ENCODE assay signal across 8 cellular contexts in the genomic region with DNA sequence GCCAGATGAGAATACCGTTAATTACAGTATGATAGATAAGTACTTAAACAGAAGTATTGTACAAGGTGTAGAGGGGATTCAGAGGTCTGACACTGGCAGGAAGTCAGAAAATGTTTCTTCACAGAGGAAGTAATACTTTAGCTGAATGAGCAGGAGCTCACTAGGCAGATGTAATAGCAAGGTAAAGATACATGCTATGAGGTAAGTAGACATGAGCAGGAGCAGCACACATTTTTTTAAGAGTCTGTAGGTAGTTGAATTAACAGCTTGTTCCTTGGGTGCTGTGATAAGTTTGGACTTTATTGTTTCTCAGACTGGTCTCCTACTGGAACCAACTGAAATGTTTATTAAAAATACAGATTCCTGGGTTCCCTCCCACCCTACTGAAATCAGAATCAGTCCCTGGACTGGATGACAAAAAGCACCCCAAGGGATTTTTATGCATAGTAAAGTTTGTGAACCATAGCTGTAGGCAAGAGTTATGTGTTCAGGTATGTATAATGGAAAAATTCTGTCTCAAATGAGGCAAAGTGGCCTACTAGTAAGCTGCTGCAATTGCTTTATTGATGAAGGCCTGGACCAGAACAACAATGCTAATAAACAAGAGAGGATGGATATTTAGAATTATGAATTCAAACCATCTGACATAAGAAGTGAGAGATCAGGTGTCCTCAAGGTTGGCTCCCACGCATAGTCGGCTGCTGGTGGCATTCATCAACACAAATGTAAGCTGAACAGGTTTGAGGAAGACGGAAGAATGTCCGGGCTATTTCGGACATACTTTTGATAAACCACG. TPM values are rescaled to one million over a fixed set of nuclear protein-coding genes. Genes with fewer than 3 reads are reported as not detected.
A peak's percentile ranks its signal among the peaks of the same experiment; 100 is the strongest.
DNase-seq lines count a peak whose midpoint lies in the region; ATAC-seq, FAIRE-seq and TF ChIP-seq lines count a peak whose summit lies in the region.

No MANE protein-coding gene starts in this region.

- peaks cover 9% of the 10 kb centered on the region; the same call in 1 of the 2 replicates for H3K79me2 ChIP-seq in GM23338 (replicated peaks; ENCODE audit: insufficient read depth)

- H3K4me3 Mint-ChIP-seq in GM23338 = peak overlapping the region; percentile 94
- H3K4me3 Mint-ChIP-seq in activated CD4-positive, alpha-beta memory T cell treated with anti-CD3 and anti-CD28 coated beads, Interleukin-2, amount 10 ng/mL, durations not matched to agents 7 days and 5 days = peak overlapping the region; percentile 93

- peaks cover 8% of the 10 kb centered on the region for H3K4me1 Mint-ChIP-seq in GM23338
- peaks cover 69% of the 10 kb centered on the region for H3K4me1 Mint-ChIP-seq in activated CD4-positive, alpha-beta memory T cell treated with anti-CD3 and anti-CD28 coated beads, Interleukin-2, amount 10 ng/mL, durations not matched to agents 7 days and 5 days

- H3K9me2 ChIP-seq in GM23338 (ENCODE audit: insufficient read depth) = no peaks in the 10 kb centered on the region

- WGBS in A549 (ENCODE audit: missing lambda C conversion rate) = 48% methylated on average over 7 of the region's 7 CpGs
- 4 to 12% (median 4%) methylated on average over 7 of the region's 7 CpGs for WGBS in small intestine, 3 donors

- no peak for ATAC-seq in A549
- no peak for ATAC-seq in GM23338
- ATAC-seq in HG02588 (IDR thresholded peaks at IDR 0.05; ENCODE audit: unreplicated experiment) = no peak

- DNase-seq in A549 (ENCODE audit: low read depth in 1 of 2, low spot score in 1 of 2) (no peak), GM23338 (ENCODE audit: low spot score) (no peak), glomerular visceral epithelial cell (ENCODE audit: extremely low spot score) (peak; percentile 17), small intestine (no peak), NCI-H345 (lab: John Stamatoyannopoulos, UW) (no peak), NCI-H524 treated with DMSO at 0.1 percent for 48 hours (lab: John Stamatoyannopoulos, UW) (no peak)
- DNase-seq in activated CD4-positive, alpha-beta memory T cell treated with anti-CD3 and anti-CD28 coated beads, Interleukin-2, amount 10 ng/mL, durations not matched to agents 7 days and 5 days = no peak

- H2AFZ ChIP-seq in GM23338 = peak overlapping the region; percentile 98

- H3K36me3 Mint-ChIP-seq in GM23338 (ENCODE audit: low read depth) = peaks cover 13% of the 10 kb centered on the region
- H3K36me3 Mint-ChIP-seq in activated CD4-positive, alpha-beta memory T cell treated with anti-CD3 and anti-CD28 coated beads, Interleukin-2, amount 10 ng/mL, durations not matched to agents 7 days and 5 days (ENCODE audit: low read depth) = peaks cover 63% of the 10 kb centered on the region

- POLR2A ChIA-PET in A549 (lab: Yijun Ruan, JAX) = interaction anchor here (3.5 kb wide), 1 partner anchor 26 kb away, joined by 32 read pairs; the partner anchor contains the start of gene HIPK1
- POLR2A ChIA-PET in activated CD4-positive, alpha-beta memory T cell treated with anti-CD3 and anti-CD28 coated beads, Interleukin-2, amount 10 ng/mL, durations not matched to agents 7 days and 5 days (lab: Charles Lee) = interaction anchor here (0.7 to 9.3 kb wide), 24 partner anchors 9 to 144 kb away, joined by 3 to 268 read pairs (median 7); partner anchors contain the start of genes BCL2L15, HIPK1, PHTF1 and RSBN1

- no peak for TF ChIP-seq POLR2A in A549 (IDR thresholded peaks at IDR 0.05; ENCODE audit: low read length)

- H3K9me3 Mint-ChIP-seq in GM23338 = no peaks in the 10 kb centered on the region
- H3K9me3 Mint-ChIP-seq in activated CD4-positive, alpha-beta memory T cell treated with anti-CD3 and anti-CD28 coated beads, Interleukin-2, amount 10 ng/mL, durations not matched to agents 7 days and 5 days = no peaks in the 10 kb centered on the region

- CTCF ChIA-PET in A549 (lab: Yijun Ruan, JAX) = interaction anchor here (0.7 to 3.0 kb wide), 9 partner anchors 17 to 830 kb away, joined by 3 to 11 read pairs (median 3); partner anchors contain the start of genes BCL2L15, HIPK1 and LRIG2
- CTCF ChIA-PET in activated CD4-positive, alpha-beta memory T cell treated with anti-CD3 and anti-CD28 coated beads, Interleukin-2, amount 10 ng/mL, durations not matched to agents 7 days and 5 days (lab: Charles Lee) = interaction anchor here (0.7 to 6.0 kb wide), 20 partner anchors 10 to 379 kb away, joined by 3 to 90 read pairs (median 4); partner anchors contain the start of gene HIPK1

- peaks cover 9% of the 10 kb centered on the region; the same call in 1 of the 3 replicates for H3K4me1 ChIP-seq in A549
- H3K4me1 ChIP-seq in GM23338 (ENCODE audit: insufficient read depth) = peaks cover 9% of the 10 kb centered on the region; the same call in 1 of the 2 replicates
- peaks cover 17 to 34% of the 10 kb centered on the region in 2 donors for H3K4me1 ChIP-seq in small intestine (ENCODE audit: control insufficient read depth in 2 of 2, insufficient read depth in 1 of 2, low read depth in 1 of 2, low read length in 1 of 2)

- no peak for TF ChIP-seq EP300 in A549 (IDR thresholded peaks at IDR 0.05)

- H3K36me3 ChIP-seq in GM23338 (ENCODE audit: insufficient read depth) (peaks cover 2% of the 10 kb centered on the region; the same call in 1 of the 2 replicates), small intestine (ENCODE audit: control insufficient read depth in 2 of 2, insufficient read depth in 2 of 2, low read length in 2 of 2) (peaks cover 0 to 10% of the 10 kb centered on the region in 2 donors)

- peak overlapping the region; percentile 95 for H3K4me2 ChIP-seq in A549
- H3K4me2 ChIP-seq in GM23338 = peak overlapping the region; percentile 83

- H3K27me3 ChIP-seq in GM23338 (ENCODE audit: insufficient read depth) (no peaks in the 10 kb centered on the region), small intestine (ENCODE audit: control insufficient read depth in 2 of 2, insufficient read depth in 2 of 2, low read length in 2 of 2) (no peaks in the 10 kb centered on the region)

- TF ChIP-seq RAD21 in A549 (conservative IDR thresholded peaks at IDR 0.05 in 1 of 2, IDR thresholded peaks at IDR 0.05 in 1 of 2) = no peak

- H3K4me3 ChIP-seq in A549 = peak overlapping the region; percentile 77
- peak overlapping the region; percentile 85 for H3K4me3 ChIP-seq in GM23338
- H3K4me3 ChIP-seq in small intestine (ENCODE audit: low read depth in 1 of 2, low read length in 2 of 2) = peak overlapping the region; percentile 29 to 80

- H3K27me3 Mint-ChIP-seq in GM23338 (ENCODE audit: insufficient read depth, low read depth, poor library complexity) = peaks cover 8% of the 10 kb centered on the region
- H3K27me3 Mint-ChIP-seq in activated CD4-positive, alpha-beta memory T cell treated with anti-CD3 and anti-CD28 coated beads, Interleukin-2, amount 10 ng/mL, durations not matched to agents 7 days and 5 days = no peaks in the 10 kb centered on the region

- FAIRE-seq in A549 (lab: Jason Lieb, UNC) (no peak), small intestine (lab: Jason Lieb, UNC) (no peak)

- H3K27ac ChIP-seq in A549 (peak overlapping the region; percentile 83 to 92), GM23338 (ENCODE audit: low read depth) (peak overlapping the region; percentile 86), small intestine (ENCODE audit: low read depth in 1 of 2, low read length in 1 of 2) (peak overlapping the region; percentile 86 to 91)

- H3K9me3 ChIP-seq in A549 (no peaks in the 10 kb centered on the region), small intestine (ENCODE audit: control insufficient read depth, low read depth) (no peaks in the 10 kb centered on the region)

- no peak overlapping the region; the same call in 1 of the 2 replicates for H3K27ac Mint-ChIP-seq in GM23338
- peak overlapping the region; percentile 89 for H3K27ac Mint-ChIP-seq in activated CD4-positive, alpha-beta memory T cell treated with anti-CD3 and anti-CD28 coated beads, Interleukin-2, amount 10 ng/mL, durations not matched to agents 7 days and 5 days

- H3F3A ChIP-seq in GM23338 (replicated peaks; ENCODE audit: low read depth) = peaks cover 15% of the 10 kb centered on the region

- no peaks in the 10 kb centered on the region for H4K20me1 ChIP-seq in GM23338 (replicated peaks; ENCODE audit: insufficient read depth)

- TF ChIP-seq CTCF in A549 (IDR thresholded peaks at IDR 0.05) (no peak), GM23338 (conservative IDR thresholded peaks at IDR 0.05; ENCODE audit: low read depth in 2 of 2) (no peak)

RNA-seq across cellular contexts. Expression of gene AP4B1, which starts 0.9 kb away (rescaled TPM):
- polyA plus RNA-seq in A549 (2011; rRNA removed) (11.9 and 12.0 TPM in 2 replicates), A549 (2017; fragmentation: RNase III; extraction: RNeasy Plus Mini Kit Qiagen cat#74134 plus additional on column Dnase treatment) (9.2 to 9.4 TPM (median 9.2 TPM) in 3 replicates), GM23338 (2016; fragmentation: Nextera tagmentation; extraction: Ambion mirVana) (4.4 and 7.5 TPM in 2 replicates), small intestine (10 to 100 TPM; 12.4 to 15.4 (median 14.5) TPM)
- polyA plus RNA-seq in A549 (2012; cell fraction: cytosol; rRNA removed) = 5.3 and 5.6 TPM in 2 replicates
- polyA plus RNA-seq in A549 (2012; cell fraction: nucleus; rRNA removed) = 8.3 and 12.4 TPM in 2 replicates
- 13.3 and 13.9 TPM in 2 replicates for polyA minus RNA-seq in A549 (2011; rRNA and poly(A)+ RNA removed)
- 12.7 and 13.4 TPM in 2 replicates for total RNA-seq in GM23338 (2014; rRNA removed; shearing (Covaris generic))
- total RNA-seq in activated CD4-positive, alpha-beta memory T cell treated with anti-CD3 and anti-CD28 coated beads, Interleukin-2, amount 10 ng/mL, durations not matched to agents 7 days and 5 days = 10 to 100 TPM; 53.7 to 56.7 TPM

RNA-seq across cellular contexts. Expression of gene DCLRE1B, which starts 1.4 kb away (rescaled TPM):
- polyA plus RNA-seq in A549 (2011; rRNA removed) = 4.8 and 6.3 TPM in 2 replicates
- polyA plus RNA-seq in A549 (2012; cell fraction: cytosol; rRNA removed) = 3.8 and 5.1 TPM in 2 replicates
- 2.6 TPM in 2 replicates for polyA plus RNA-seq in A549 (2012; cell fraction: nucleus; rRNA removed)
- 5.5 to 6.4 TPM (median 5.7 TPM) in 3 replicates for polyA plus RNA-seq in A549 (2017; fragmentation: RNase III; extraction: RNeasy Plus Mini Kit Qiagen cat#74134 plus additional on column Dnase treatment)
- polyA minus RNA-seq in A549 (2011; rRNA and poly(A)+ RNA removed) = 5.5 and 6.7 TPM in 2 replicates
- total RNA-seq in GM23338 (2014; rRNA removed; shearing (Covaris generic)) = 8.7 and 9.7 TPM in 2 replicates
- 6.3 and 6.9 TPM in 2 replicates for polyA plus RNA-seq in GM23338 (2016; fragmentation: Nextera tagmentation; extraction: Ambion mirVana)
- 10 to 100 TPM; 13.2 to 14.4 TPM for total RNA-seq in activated CD4-positive, alpha-beta memory T cell treated with anti-CD3 and anti-CD28 coated beads, Interleukin-2, amount 10 ng/mL, durations not matched to agents 7 days and 5 days
- 1 to 10 TPM in 2 of 3 donors, under 1 TPM in 1; 0.45 to 5.4 (median 1.1) TPM for polyA plus RNA-seq in small intestine

RNA-seq across cellular contexts. Expression of gene BCL2L15, which starts 16.3 kb away (rescaled TPM):
- polyA plus RNA-seq in A549 (2011; rRNA removed) (2.3 and 3.1 TPM in 2 replicates), A549 (2017; fragmentation: RNase III; extraction: RNeasy Plus Mini Kit Qiagen cat#74134 plus additional on column Dnase treatment) (0.79 to 2.1 TPM (median 0.87 TPM) in 3 replicates), GM23338 (2016; fragmentation: Nextera tagmentation; extraction: Ambion mirVana) (0.40 TPM in 1 of 2 replicates, not detected in the other), small intestine (100 to 1,000 TPM in 2 of 3 donors, 10 to 100 TPM in 1; 79.1 to 214 (median 186) TPM)
- polyA plus RNA-seq in A549 (2012; cell fraction: cytosol; rRNA removed) = 0.15 and 1.5 TPM in 2 replicates
- polyA plus RNA-seq in A549 (2012; cell fraction: nucleus; rRNA removed) = 0.23 and 9.0 TPM in 2 replicates
- polyA minus RNA-seq in A549 (2011; rRNA and poly(A)+ RNA removed) = 1.0 and 2.4 TPM in 2 replicates
- total RNA-seq in GM23338 (2014; rRNA removed; shearing (Covaris generic)) = 0.78 TPM in 1 of 2 replicates, not detected in the other
- 1 to 10 TPM; 1.6 to 2.9 TPM for total RNA-seq in activated CD4-positive, alpha-beta memory T cell treated with anti-CD3 and anti-CD28 coated beads, Interleukin-2, amount 10 ng/mL, durations not matched to agents 7 days and 5 days

RNA-seq across cellular contexts. Expression of gene HIPK1, which starts 25.4 kb away (rescaled TPM):
- polyA plus RNA-seq in A549 (2011; rRNA removed) = 27.4 and 35.9 TPM in 2 replicates
- polyA plus RNA-seq in A549 (2012; cell fraction: cytosol; rRNA removed) = 9.2 and 13.5 TPM in 2 replicates
- 13.4 and 14.3 TPM in 2 replicates for polyA plus RNA-seq in A549 (2012; cell fraction: nucleus; rRNA removed)
- polyA plus RNA-seq in A549 (2017; fragmentation: RNase III; extraction: RNeasy Plus Mini Kit Qiagen cat#74134 plus additional on column Dnase treatment) = 11.1 to 11.5 TPM (median 11.3 TPM) in 3 replicates
- polyA minus RNA-seq in A549 (2011; rRNA and poly(A)+ RNA removed) = 86.3 and 103 TPM in 2 replicates
- 44.4 and 47.5 TPM in 2 replicates for total RNA-seq in GM23338 (2014; rRNA removed; shearing (Covaris generic))
- 13.6 and 14.3 TPM in 2 replicates for polyA plus RNA-seq in GM23338 (2016; fragmentation: Nextera tagmentation; extraction: Ambion mirVana)
- 10 to 100 TPM; 89.5 to 92.5 TPM for total RNA-seq in activated CD4-positive, alpha-beta memory T cell treated with anti-CD3 and anti-CD28 coated beads, Interleukin-2, amount 10 ng/mL, durations not matched to agents 7 days and 5 days
- 10 to 100 TPM in 2 of 3 donors, 1 to 10 TPM in 1; 9.5 to 11.2 (median 10.3) TPM for polyA plus RNA-seq in small intestine

RNA-seq across cellular contexts. Expression of gene PTPN22, which starts 32.2 kb away (rescaled TPM):
- polyA plus RNA-seq in A549 (2011; rRNA removed) = not detected in 2 replicates
- not detected in 2 replicates for polyA plus RNA-seq in A549 (2012; cell fraction: cytosol; rRNA removed)
- not detected in 2 replicates for polyA plus RNA-seq in A549 (2012; cell fraction: nucleus; rRNA removed)
- polyA plus RNA-seq in A549 (2017; fragmentation: RNase III; extraction: RNeasy Plus Mini Kit Qiagen cat#74134 plus additional on column Dnase treatment) = not detected in 3 replicates
- polyA minus RNA-seq in A549 (2011; rRNA and poly(A)+ RNA removed) = not detected in 2 replicates
- total RNA-seq in GM23338 (2014; rRNA removed; shearing (Covaris generic)) = not detected in 2 replicates
- polyA plus RNA-seq in GM23338 (2016; fragmentation: Nextera tagmentation; extraction: Ambion mirVana) = 0.08 and 0.40 TPM in 2 replicates
- total RNA-seq in activated CD4-positive, alpha-beta memory T cell treated with anti-CD3 and anti-CD28 coated beads, Interleukin-2, amount 10 ng/mL, durations not matched to agents 7 days and 5 days = 10 to 100 TPM; 79.4 to 81.1 TPM
- polyA plus RNA-seq in small intestine = 10 to 100 TPM in 2 of 3 donors, 1 to 10 TPM in 1; 2.0 to 20.1 (median 14.3) TPM

Comparison
In these comparisons a context has a peak if more than half of its experiments do, and no peak if none do; other contexts are left out.
1. RNA of gene BCL2L15, which starts 16.3 kb away (polyA plus RNA-seq): 79.1 to 214 TPM in small intestine; 0.15 to 9.0 TPM in A549 and 0.40 TPM in GM23338; every median in the first group is over 4 times any median in the second.
2. Peak in every context shown above with its lines, with median percentiles within 50 percentile points of each other: H3K27ac ChIP-seq and H3K4me3 ChIP-seq.